Comparison of ENCODE assay signal across 15 cellular contexts in genomic region chr3:37053337-37053736, GRCh38.
DNase-seq lines count a peak whose midpoint lies in the region; ATAC-seq, FAIRE-seq and TF ChIP-seq lines count a peak whose summit lies in the region.
"Had no signal": no experiment of that assay in that cellular context is flagged by ENCODE, and none has a peak within 500 bp of the region (broad histone marks: within the 10 kb centered on the region; RNA-seq: fewer than 3 reads in every experiment).

No MANE protein-coding gene starts in this region.

- TF ChIP-seq RAD21 in liver (IDR thresholded peaks at IDR 0.05), result no peak
- TF ChIP-seq RAD21 in HepG2 (CRISPR knock-in tag; IDR thresholded peaks at IDR 0.05), result no peak

- H3K4me1 ChIP-seq in liver (ENCODE audit: control insufficient read depth in 4 of 4, insufficient read depth in 4 of 4, low read length in 3 of 4) (peaks cover 2 to 14% (median 7%) of the 10 kb centered on the region in 4 donors), HepG2 (ENCODE audit: insufficient read depth, low read length) (0 out of 2 replicates have a peak, but pooled peaks cover 6% of the 10 kb centered on the region), endothelial cell of umbilical vein (ENCODE audit: control insufficient read depth, extremely low read depth, insufficient read depth, low read length) (peaks cover 11% of the 10 kb centered on the region), osteoblast (ENCODE audit: insufficient read depth, low read length) (peaks cover 37% of the 10 kb centered on the region)

- H3K4me1 Mint-ChIP-seq in activated CD4-positive, alpha-beta T cell treated with anti-CD3 and anti-CD28 coated beads, Interleukin-2, amount 10 ng/mL, durations not matched to agents 24 days and 14 days, result peaks cover 13% of the 10 kb centered on the region
- H3K4me1 Mint-ChIP-seq: natural killer cell had no signal

- peaks cover 52% of the 10 kb centered on the region for H3K36me3 Mint-ChIP-seq in activated CD4-positive, alpha-beta T cell treated with anti-CD3 and anti-CD28 coated beads, Interleukin-2, amount 10 ng/mL, durations not matched to agents 24 days and 14 days (ENCODE audit: low read depth)

- ATAC-seq in HepG2, result no peak
- ATAC-seq in GM21381 (IDR thresholded peaks at IDR 0.05; ENCODE audit: unreplicated experiment), result no peak
- ATAC-seq in GM18517 (IDR thresholded peaks at IDR 0.05; ENCODE audit: unreplicated experiment), result no peak
- ATAC-seq: natural killer cell had no signal

- H3K4me2 ChIP-seq in HepG2 (ENCODE audit: low read depth, low read length) (no peak overlapping the region), endothelial cell of umbilical vein (ENCODE audit: insufficient read depth, low read length) (no peak overlapping the region), osteoblast (ENCODE audit: insufficient read depth, low read length) (no peak overlapping the region)
- H3K4me2 ChIP-seq: smooth muscle cell had no signal

- H3K36me3 ChIP-seq in liver (ENCODE audit: control insufficient read depth in 4 of 4, insufficient read depth in 3 of 4, low read depth in 1 of 4, low read length in 3 of 4), result peaks cover 11 to 58% (median 38%) of the 10 kb centered on the region in 4 donors
- H3K36me3 ChIP-seq in HepG2 (replicated peaks in 1 of 2; ENCODE audit: control insufficient read depth in 1 of 2, insufficient read depth in 2 of 2, low read length in 2 of 2), result peaks cover 19 to 76% of the 10 kb centered on the region in 2 experiments; a peak in 4 of 5 replicates
- H3K36me3 ChIP-seq in endothelial cell of umbilical vein (ENCODE audit: control insufficient read depth in 2 of 2, extremely low read depth in 1 of 2, insufficient read depth in 2 of 2, low read length in 2 of 2), result peaks cover 13% of the 10 kb centered on the region in 2 experiments
- H3K36me3 ChIP-seq in osteoblast (ENCODE audit: insufficient read depth, low read length), result peaks cover 78% of the 10 kb centered on the region

- H3K27me3 Mint-ChIP-seq in activated CD4-positive, alpha-beta T cell treated with anti-CD3 and anti-CD28 coated beads, Interleukin-2, amount 10 ng/mL, durations not matched to agents 24 days and 14 days, result no peaks in the 10 kb centered on the region

- no peak overlapping the region for H3K9ac ChIP-seq in liver (ENCODE audit: low read depth in 1 of 2, low read length in 2 of 2)
- H3K9ac ChIP-seq in HepG2 (ENCODE audit: insufficient read depth, low read depth, low read length), result no peak overlapping the region
- no peak overlapping the region for H3K9ac ChIP-seq in endothelial cell of umbilical vein (replicated peaks; ENCODE audit: extremely low read depth, insufficient read depth, low read length)

- H4K20me1 ChIP-seq in HepG2 (ENCODE audit: insufficient read depth, low read length) (no peaks in the 10 kb centered on the region), endothelial cell of umbilical vein (replicated peaks; ENCODE audit: control insufficient read depth, extremely low read depth, insufficient read depth, low read length) (no peaks in the 10 kb centered on the region), osteoblast (ENCODE audit: insufficient read depth, low read length) (no peaks in the 10 kb centered on the region)

- 39% methylated on average over 6 of the region's 6 CpGs for WGBS in liver
- 92% methylated on average over 6 of the region's 6 CpGs for WGBS in HepG2 (ENCODE audit: low lambda C conversion rate)

- no peaks in the 10 kb centered on the region for H3K9me1 ChIP-seq in endothelial cell of umbilical vein (replicated peaks; ENCODE audit: control insufficient read depth, extremely low read depth, insufficient read depth, low read length)

- TF ChIP-seq POLR2A in HepG2 (IDR thresholded peaks at IDR 0.05; ENCODE audit: insufficient read depth in 1 of 2, low read depth in 2 of 2, low read length in 2 of 2) (no peak), endothelial cell of umbilical vein (IDR thresholded peaks at IDR 0.05; ENCODE audit: low read depth, low read length) (no peak)

- H3K27ac Mint-ChIP-seq in activated CD4-positive, alpha-beta T cell treated with anti-CD3 and anti-CD28 coated beads, Interleukin-2, amount 10 ng/mL, durations not matched to agents 24 days and 14 days, result no peak overlapping the region
- H3K27ac Mint-ChIP-seq: activated naive CD4-positive, alpha-beta T cell treated with anti-CD3 and anti-CD28 coated beads for 36 hours had no signal

- H3K27ac ChIP-seq in liver (ENCODE audit: low read depth in 1 of 2, low read length in 2 of 2) (peak overlapping the region; percentile 3 to 33), HepG2 (ENCODE audit: extremely low read length, insufficient read depth, low read length) (no peak overlapping the region), endothelial cell of umbilical vein (ENCODE audit: insufficient read depth, low read depth, low read length) (no peak overlapping the region), osteoblast (ENCODE audit: low read depth, low read length) (peak overlapping the region; percentile 94)

- BruUV-seq in HepG2 (replicated peaks; lab: Mats Ljungman, UMichigan) (no TSS peak), endothelial cell of umbilical vein (replicated peaks; lab: Mats Ljungman, UMichigan) (TSS peak; percentile 59)

- in situ Hi-C loops in HepG2 (cut with HindIII; ENCODE audit: extremely low pct_ligation_motif_present, low pct_unique_long_range_greater_than_20kb), result no loop called here

- dilution Hi-C loops in endothelial cell of umbilical vein (cut with MboI; ENCODE audit: extremely low pct_ligation_motif_present, low sequenced_read_pairs), result no loop called here

- TF ChIP-seq EP300 in HepG2 (IDR thresholded peaks at IDR 0.05; ENCODE audit: low read depth in 2 of 2, low read length in 2 of 2), result no peak
- no peak for TF ChIP-seq EP300 in HepG2 (CRISPR knock-in tag; IDR thresholded peaks at IDR 0.05; ENCODE audit: borderline replicate concordance)

- POLR2A ChIA-PET in HepG2 (lab: Yijun Ruan, JAX), result no interaction called here
- POLR2A ChIA-PET in endothelial cell of umbilical vein (lab: Charles Lee), result no interaction called here

- H3K9me3 ChIP-seq in liver (ENCODE audit: control insufficient read depth in 4 of 4, low read length in 3 of 4), result no peaks in the 10 kb centered on the region
- H3K9me3 ChIP-seq in HepG2 (ENCODE audit: low read length), result no peaks in the 10 kb centered on the region
- H3K9me3 ChIP-seq in endothelial cell of umbilical vein (replicated peaks; ENCODE audit: control insufficient read depth, insufficient read depth, low read length), result no peaks in the 10 kb centered on the region
- H3K9me3 ChIP-seq in osteoblast (ENCODE audit: low read depth, low read length), result no peaks in the 10 kb centered on the region
- H3K9me3 ChIP-seq: colonic mucosa had no signal

- no peaks in the 10 kb centered on the region for H3K27me3 ChIP-seq in liver (ENCODE audit: control insufficient read depth in 4 of 4, insufficient read depth in 4 of 4, low read length in 3 of 4)
- no peaks in the 10 kb centered on the region for H3K27me3 ChIP-seq in HepG2 (ENCODE audit: control insufficient read depth in 1 of 2, insufficient read depth in 2 of 2, low read length in 2 of 2)
- no peaks in the 10 kb centered on the region for H3K27me3 ChIP-seq in endothelial cell of umbilical vein (ENCODE audit: control insufficient read depth in 2 of 2, insufficient read depth in 2 of 2, low read length in 2 of 2)
- H3K27me3 ChIP-seq in osteoblast (ENCODE audit: insufficient read depth, low read length), result no peaks in the 10 kb centered on the region
- H3K27me3 ChIP-seq: colonic mucosa had no signal

- no peak overlapping the region for H3K4me3 ChIP-seq in liver (ENCODE audit: low read depth in 1 of 3, low read length in 3 of 3)
- H3K4me3 ChIP-seq in HepG2 (replicated peaks in 1 of 3; ENCODE audit: insufficient read depth in 1 of 3, low read depth in 2 of 3, low read length in 3 of 3), result no peak overlapping the region
- no peak overlapping the region for H3K4me3 ChIP-seq in endothelial cell of umbilical vein (replicated peaks in 1 of 3; ENCODE audit: insufficient read depth in 1 of 3, low read depth in 1 of 3, low read length in 3 of 3)
- H3K4me3 ChIP-seq in osteoblast (ENCODE audit: insufficient read depth, low read length), result no peak overlapping the region
- H3K4me3 ChIP-seq: colonic mucosa, smooth muscle cell had no signal

- H3K9me3 Mint-ChIP-seq in activated CD4-positive, alpha-beta T cell treated with anti-CD3 and anti-CD28 coated beads, Interleukin-2, amount 10 ng/mL, durations not matched to agents 24 days and 14 days, result no peaks in the 10 kb centered on the region
- H3K9me3 Mint-ChIP-seq: activated naive CD4-positive, alpha-beta T cell treated with anti-CD3 and anti-CD28 coated beads for 36 hours; natural killer cell had no signal

- H3K4me3 Mint-ChIP-seq in activated CD4-positive, alpha-beta T cell treated with anti-CD3 and anti-CD28 coated beads, Interleukin-2, amount 10 ng/mL, durations not matched to agents 24 days and 14 days, result no peak overlapping the region
- H3K4me3 Mint-ChIP-seq: activated naive CD4-positive, alpha-beta T cell treated with anti-CD3 and anti-CD28 coated beads for 36 hours; natural killer cell had no signal

- no peaks in the 10 kb centered on the region for H3K79me2 ChIP-seq in HepG2 (ENCODE audit: insufficient read depth, low read length)
- no peaks in the 10 kb centered on the region for H3K79me2 ChIP-seq in endothelial cell of umbilical vein (ENCODE audit: control insufficient read depth, insufficient read depth, low read length)
- H3K79me2 ChIP-seq in osteoblast (ENCODE audit: insufficient read depth, low read length), result peaks cover 2% of the 10 kb centered on the region

- FAIRE-seq in HepG2 (lab: Jason Lieb, UNC), result no peak
- no peak for FAIRE-seq in endothelial cell of umbilical vein (lab: Jason Lieb, UNC)
- FAIRE-seq: GM19239 had no signal

- TF ChIP-seq CTCF in liver (IDR thresholded peaks at IDR 0.05; ENCODE audit: low read depth, low read length, missing input control), result no peak
- TF ChIP-seq CTCF in HepG2 (CRISPR knock-in tag; IDR thresholded peaks at IDR 0.05), result no peak
- no peak for TF ChIP-seq CTCF in endothelial cell of umbilical vein (IDR thresholded peaks at IDR 0.05; ENCODE audit: extremely low read depth in 1 of 2, insufficient read depth in 1 of 2, low read depth in 1 of 2, low read length in 2 of 2)
- no peak for TF ChIP-seq CTCF in osteoblast (IDR thresholded peaks at IDR 0.05; ENCODE audit: extremely low read depth, low read depth, low read length)

- CTCF ChIA-PET in HepG2 (lab: Yijun Ruan, JAX; ENCODE audit: low intra/inter-chr PET ratio, low total read pairs), result no interaction called here
- CTCF ChIA-PET in endothelial cell of umbilical vein (lab: Charles Lee), result no interaction called here

- intact Hi-C loops in HepG2 (cut with micrococcal nuclease; ENCODE audit: unreplicated experiment) (no loop called here), endothelial cell of umbilical vein (cut with micrococcal nuclease) (no loop called here)
- intact Hi-C loops in activated CD4-positive, alpha-beta T cell treated with anti-CD3 and anti-CD28 coated beads, Interleukin-2, amount 10 ng/mL, durations not matched to agents 24 days and 14 days (cut with micrococcal nuclease), result no loop called here

- no peak overlapping the region for H2AFZ ChIP-seq in HepG2 (ENCODE audit: low read length)
- no peak overlapping the region for H2AFZ ChIP-seq in endothelial cell of umbilical vein (ENCODE audit: low read depth, low read length)
- no peak overlapping the region for H2AFZ ChIP-seq in osteoblast (ENCODE audit: low read length)

- DNase-seq in HepG2 (ENCODE audit: low spot score) (no peak), endothelial cell of umbilical vein (ENCODE audit: low read depth, low spot score) (no peak), osteoblast (ENCODE audit: insufficient read length, low spot score, missing footprints) (no peak), middle frontal gyrus (ENCODE audit: extremely low spot score, low spot score) (no peak)
- DNase-seq in activated CD4-positive, alpha-beta T cell treated with anti-CD3 and anti-CD28 coated beads, Interleukin-2, amount 10 ng/mL, durations not matched to agents 24 days and 14 days, result no peak
- DNase-seq: activated CD4-positive, alpha-beta T cell treated with anti-CD3 and anti-CD28 coated beads, Interleukin-2, amount 50 U/mL, for 4 hours; activated naive CD4-positive, alpha-beta T cell treated with anti-CD3 and anti-CD28 coated beads for 36 hours; colonic mucosa; natural killer cell; NCI-H2171 had no signal

Comparison
In these comparisons a context has a peak if more than half of its experiments do, and no peak if none do; other contexts are left out.
1. H3K27ac ChIP-seq: peak in liver (2 of 2) and osteoblast (single experiment); none in HepG2 (single experiment) and endothelial cell of umbilical vein (single experiment).